In the genomic region with DNA sequence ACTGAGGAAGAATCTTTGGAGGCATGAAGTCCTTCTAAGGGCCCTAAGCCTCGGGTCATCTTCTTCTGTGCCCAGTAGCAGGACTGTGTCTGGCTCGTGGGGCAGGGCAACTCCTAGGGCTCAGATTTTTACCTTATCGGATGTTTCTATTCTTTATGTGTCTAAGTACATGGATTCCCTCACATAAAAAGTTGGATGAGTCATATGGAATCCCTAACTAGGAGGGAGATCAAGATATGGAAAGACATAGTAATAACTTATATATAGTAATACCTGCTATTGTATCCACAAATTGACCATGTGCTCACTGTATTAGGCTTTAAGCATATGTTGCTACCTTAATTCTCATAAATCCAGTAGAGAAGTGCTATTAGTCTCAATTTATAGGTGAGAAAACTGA, we compare ENCODE assay signal across 19 cellular contexts.
"Had no signal": no experiment of that assay in that cellular context is flagged by ENCODE, and none has a peak within 500 bp of the region (broad histone marks: within the 10 kb centered on the region; RNA-seq: fewer than 3 reads in every experiment).

No MANE protein-coding gene starts in this region.

- FAIRE-seq: RCC 7860 had no signal

- ATAC-seq: activated CD4-positive, CD25-positive, alpha-beta regulatory T cell treated with anti-CD3 and anti-CD28 coated beads, Interleukin-2, amount 50 U/mL, for 24 hours; activated CD8-positive, alpha-beta T cell treated with anti-CD3 and anti-CD28 coated beads for 36 hours; activated T-cell treated with anti-CD3 and anti-CD28 coated beads, Interleukin-2, amount 50 U/mL, for 72 hours had no signal

- DNase-seq: activated CD4-positive, alpha-beta T cell treated with anti-CD3 and anti-CD28 coated beads for 4 hours; activated CD8-positive, alpha-beta memory T cell treated with anti-CD3 and anti-CD28 coated beads, Interleukin-2, amount 50 U/mL, for 4 hours; activated CD8-positive, alpha-beta T cell treated with anti-CD3 and anti-CD28 coated beads for 36 hours; activated gamma-delta T cell treated with Interleukin-2 at 50 U/mL for 16 hours; activated naive CD4-positive, alpha-beta T cell treated with anti-CD3 and anti-CD28 coated beads, Interleukin-2, amount 10 ng/mL, durations not matched to agents 7 days and 5 days; activated naive CD8-positive, alpha-beta T cell treated with anti-CD3 and anti-CD28 coated beads for 36 hours; activated T-cell treated with anti-CD3 and anti-CD28 coated beads, Interleukin-2, amount 50 U/mL, for 72 hours; caudate nucleus; KG1; NCI-H1092; NCI-H1417; NCI-H1930; NCI-H2171 treated with DMSO at 0.1 percent for 48 hours; NCI-H345; NCI-H510A; NCI-H526 treated with DMSO at 0.1 percent for 48 hours; SIG-M5 had no signal
